ENCODE assay signal across 17 cellular contexts in genomic region chr15:101172421-101173097, GRCh38.
DNase-seq lines count a peak whose midpoint lies in the region; ATAC-seq and TF ChIP-seq lines count a peak whose summit lies in the region.
"Had no signal": no experiment of that assay in that cellular context is flagged by ENCODE, and none has a peak within 500 bp of the region (broad histone marks: within the 10 kb centered on the region; RNA-seq: fewer than 3 reads in every experiment).

No MANE protein-coding gene starts in this region.

- H3K27me3 Mint-ChIP-seq in stimulated activated naive CD8-positive, alpha-beta T cell treated with anti-CD3 and anti-CD28 coated beads, Interleukin-15, amount 100 ng/mL, for 72 hours: no peaks in the 10 kb centered on the region
- H3K27me3 Mint-ChIP-seq: activated naive CD4-positive, alpha-beta T cell treated with anti-CD3 and anti-CD28 coated beads, Interleukin-2, amount 50 U/mL, for 24 hours; central memory CD8-positive, alpha-beta T cell had no signal

- no peak overlapping the region for H3K4me3 Mint-ChIP-seq in stimulated activated naive CD8-positive, alpha-beta T cell treated with anti-CD3 and anti-CD28 coated beads, Interleukin-15, amount 100 ng/mL, for 72 hours
- H3K4me3 Mint-ChIP-seq: activated naive CD4-positive, alpha-beta T cell treated with anti-CD3 and anti-CD28 coated beads, Interleukin-2, amount 50 U/mL, for 24 hours; central memory CD8-positive, alpha-beta T cell had no signal

- ATAC-seq in heart left ventricle: no peak
- ATAC-seq in upper lobe of right lung: no peak
- no peak for ATAC-seq in stimulated activated naive CD8-positive, alpha-beta T cell treated with anti-CD3 and anti-CD28 coated beads, Interleukin-15, amount 100 ng/mL, for 72 hours
- ATAC-seq in GM21515 (IDR thresholded peaks at IDR 0.05; ENCODE audit: unreplicated experiment): no peak
- ATAC-seq: left lobe of liver had no signal

- peak overlapping the region; percentile 52 for H3K27ac ChIP-seq in cardiac muscle cell
- H3K27ac ChIP-seq in heart left ventricle: peak overlapping the region in 1 of 12 donors; percentile 99
- H3K27ac ChIP-seq in fibroblast of lung (ENCODE audit: insufficient read depth, low read length): peak overlapping the region; percentile 89
- H3K27ac ChIP-seq in upper lobe of right lung: peak overlapping the region; percentile 0
- H3K27ac ChIP-seq: C4-2B, KMS-11 had no signal

- H3K4me2 ChIP-seq in fibroblast of lung (ENCODE audit: extremely low read depth, insufficient read depth, low read length): no peak overlapping the region
- H3K4me2 ChIP-seq: KMS-11 had no signal

- H3K4me1 ChIP-seq in cardiac muscle cell (ENCODE audit: low read depth) (peaks cover 6% of the 10 kb centered on the region), heart left ventricle (peaks cover 0 to 93% (median 24%) of the 10 kb centered on the region in 12 donors), fibroblast of lung (ENCODE audit: control insufficient read depth, extremely low read depth, insufficient read depth, low read length) (peaks cover 36% of the 10 kb centered on the region), upper lobe of right lung (peaks cover 65% of the 10 kb centered on the region)

- H3K9me3 ChIP-seq in cardiac muscle cell (ENCODE audit: low read depth) (no peaks in the 10 kb centered on the region), heart left ventricle (peaks cover 0 to 5% (median 0%) of the 10 kb centered on the region in 12 donors), fibroblast of lung (ENCODE audit: control insufficient read depth, insufficient read depth, low read depth, low read length) (no peaks in the 10 kb centered on the region), upper lobe of right lung (no peaks in the 10 kb centered on the region)

- H3K27ac Mint-ChIP-seq in stimulated activated naive CD8-positive, alpha-beta T cell treated with anti-CD3 and anti-CD28 coated beads, Interleukin-15, amount 100 ng/mL, for 72 hours: no peak overlapping the region
- H3K27ac Mint-ChIP-seq: activated naive CD4-positive, alpha-beta T cell treated with anti-CD3 and anti-CD28 coated beads, Interleukin-2, amount 50 U/mL, for 24 hours had no signal

- intact Hi-C loops in heart left ventricle (cut with DNase I): loop anchor here in 1 of 10 donors (5.0 kb wide), 1 partner anchor 45 kb away; no protein-coding TSS in a partner anchor
- intact Hi-C loops in upper lobe of right lung (cut with DNase I): no loop called here

- DNase-seq in cardiac muscle cell (ENCODE audit: low read depth in 1 of 2, low spot score in 1 of 2) (peak in 1 of 2 donors; percentile 58), heart left ventricle (no peak), NCI-H82 treated with DMSO at 0.1 percent for 48 hours (lab: John Stamatoyannopoulos, UW; ENCODE audit: unreplicated experiment) (peak; percentile 42), fibroblast of lung (ENCODE audit: low read depth in 2 of 2) (peak in 1 of 2 donors; percentile 63), upper lobe of right lung (no peak)
- no peak for DNase-seq in stimulated activated naive CD8-positive, alpha-beta T cell treated with anti-CD3 and anti-CD28 coated beads, Interleukin-15, amount 100 ng/mL, for 72 hours
- DNase-seq in activated CD8-positive, alpha-beta memory T cell treated with anti-CD3 and anti-CD28 coated beads, Interleukin-2, amount 50 U/mL, for 4 hours: no peak
- DNase-seq: NCI-H1694 treated with DMSO at 0.1 percent for 48 hours; NK-92 treated with Interleukin-12 subunit alpha and Interleukin-12 subunit beta, amount 100 ng/mL, for 24 hours; SHP77 treated with DMSO at 0.1 percent for 48 hours; stimulated activated CD4-positive, alpha-beta T cell treated with anti-CD3 and anti-CD28 coated beads, Interleukin-2, amount 100 ng/mL, for 24 hours had no signal

- peaks cover 67% of the 10 kb centered on the region for H3K4me1 Mint-ChIP-seq in stimulated activated naive CD8-positive, alpha-beta T cell treated with anti-CD3 and anti-CD28 coated beads, Interleukin-15, amount 100 ng/mL, for 72 hours

- peaks cover 17% of the 10 kb centered on the region for H3K79me2 ChIP-seq in fibroblast of lung (ENCODE audit: control insufficient read depth, insufficient read depth, low read length)

- no peak for TF ChIP-seq POLR2A in heart left ventricle (IDR thresholded peaks at IDR 0.05)

- H2AFZ ChIP-seq in fibroblast of lung (ENCODE audit: low read length): no peak overlapping the region

- H3K9ac ChIP-seq in fibroblast of lung (ENCODE audit: insufficient read depth, low read length): no peak overlapping the region
- H3K9ac ChIP-seq: KMS-11 had no signal

- no peak overlapping the region for H3K4me3 ChIP-seq in cardiac muscle cell
- no peak overlapping the region for H3K4me3 ChIP-seq in heart left ventricle
- no peak overlapping the region for H3K4me3 ChIP-seq in fibroblast of lung (replicated peaks in 1 of 4; ENCODE audit: control extremely low read depth in 1 of 4, insufficient read depth in 1 of 4, low read depth in 3 of 4, low read length in 4 of 4)
- no peak overlapping the region for H3K4me3 ChIP-seq in upper lobe of right lung

- H3K27me3 ChIP-seq in cardiac muscle cell (no peaks in the 10 kb centered on the region), heart left ventricle (no peaks in the 10 kb centered on the region), fibroblast of lung (ENCODE audit: control insufficient read depth, insufficient read depth, low read length) (no peaks in the 10 kb centered on the region), upper lobe of right lung (no peaks in the 10 kb centered on the region)

- H3K9me3 Mint-ChIP-seq in stimulated activated naive CD8-positive, alpha-beta T cell treated with anti-CD3 and anti-CD28 coated beads, Interleukin-15, amount 100 ng/mL, for 72 hours: no peaks in the 10 kb centered on the region
- H3K9me3 Mint-ChIP-seq: activated naive CD4-positive, alpha-beta T cell treated with anti-CD3 and anti-CD28 coated beads, Interleukin-2, amount 50 U/mL, for 24 hours; central memory CD8-positive, alpha-beta T cell had no signal

- TF ChIP-seq CTCF in cardiac muscle cell (IDR thresholded peaks at IDR 0.05; ENCODE audit: low read depth, low read length): no peak
- no peak for TF ChIP-seq CTCF in heart left ventricle (IDR thresholded peaks at IDR 0.05)
- TF ChIP-seq CTCF in fibroblast of lung (conservative IDR thresholded peaks at IDR 0.05 in 1 of 2, IDR thresholded peaks at IDR 0.05 in 1 of 2; ENCODE audit: low read depth in 1 of 2, low read length in 2 of 2): no peak
- TF ChIP-seq CTCF in upper lobe of right lung (IDR thresholded peaks at IDR 0.05): no peak

- WGBS in heart left ventricle, 4 donors: 72 to 78% (median 74%) methylated on average over 15 to 17 of the region's 17 CpGs

- H4K20me1 ChIP-seq in fibroblast of lung (ENCODE audit: control insufficient read depth, extremely low read depth, insufficient read depth, low read length): no peaks in the 10 kb centered on the region

- peaks cover 2% of the 10 kb centered on the region for H3K36me3 ChIP-seq in cardiac muscle cell
- H3K36me3 ChIP-seq in heart left ventricle: peaks cover 0 to 29% (median 7%) of the 10 kb centered on the region in 9 donors
- peaks cover 7% of the 10 kb centered on the region for H3K36me3 ChIP-seq in fibroblast of lung (ENCODE audit: control insufficient read depth, insufficient read depth, low read length)
- peaks cover 3% of the 10 kb centered on the region for H3K36me3 ChIP-seq in upper lobe of right lung
